Comparison of ENCODE assay signal across 9 cellular contexts in genomic region chr6:100472674-100473073, GRCh38. TPM values are rescaled to one million over a fixed set of nuclear protein-coding genes. Genes with fewer than 3 reads are reported as not detected.
DNase-seq lines count a peak whose midpoint lies in the region; ATAC-seq, FAIRE-seq and TF ChIP-seq lines count a peak whose summit lies in the region.
"Had no signal": no experiment of that assay in that cellular context is flagged by ENCODE, and none has a peak within 500 bp of the region (broad histone marks: within the 10 kb centered on the region; RNA-seq: fewer than 3 reads in every experiment).

No MANE protein-coding gene starts in this region.

- no peak overlapping the region for H3K4me3 ChIP-seq in ascending aorta

- peaks cover 11% of the 10 kb centered on the region for H3K27me3 ChIP-seq in ascending aorta

- H3K9me3 ChIP-seq in ascending aorta, result no peaks in the 10 kb centered on the region

- H3K4me1 ChIP-seq in ascending aorta, result no peaks in the 10 kb centered on the region
- H3K4me1 ChIP-seq: parathyroid adenoma had no signal

- H3K36me3 ChIP-seq in ascending aorta, result no peaks in the 10 kb centered on the region

- H3K27ac ChIP-seq in ascending aorta, result no peak overlapping the region
- H3K27ac ChIP-seq: parathyroid adenoma had no signal

- intact Hi-C loops in ascending aorta (cut with DNase I), result loop anchor here (10.0 kb wide), 1 partner anchor 192 kb away; no protein-coding TSS in a partner anchor

- no peak for FAIRE-seq in urothelium cell line (lab: Jason Lieb, UNC)

- DNase-seq in stimulated activated CD4-positive, alpha-beta T cell treated with anti-CD3 and anti-CD28 coated beads, Interleukin-15, amount 100 ng/mL, for 24 hours, result peak; percentile 50
- no peak for DNase-seq in stimulated activated CD4-positive, alpha-beta T cell treated with anti-CD3 and anti-CD28 coated beads, Interleukin-4, amount 100 ng/mL, for 4 hours
- DNase-seq in RKO (ENCODE audit: low spot score) (peak; percentile 59), urothelium cell line (ENCODE audit: low spot score) (peak; percentile 46), ascending aorta (ENCODE audit: low spot score in 2 of 2) (no peak), NCI-H526 treated with DMSO at 0.1 percent for 48 hours (lab: John Stamatoyannopoulos, UW) (no peak), epidermal melanocyte (ENCODE audit: insufficient read length, low spot score) (no peak)

- ATAC-seq in HG02943 (IDR thresholded peaks at IDR 0.05; ENCODE audit: low read depth, unreplicated experiment), result peak; percentile 81

- no peak for TF ChIP-seq CTCF in ascending aorta (IDR thresholded peaks at IDR 0.05)

RNA-seq across cellular contexts. Expression of gene SIM1, which starts 8.0 kb away (rescaled TPM):
- not detected for total RNA-seq in ascending aorta

Comparison
In these comparisons a context has a peak if more than half of its experiments do, and no peak if none do; other contexts are left out.
1. DNase-seq: peak in stimulated activated CD4-positive, alpha-beta T cell treated with anti-CD3 and anti-CD28 coated beads, Interleukin-15, amount 100 ng/mL, for 24 hours (single experiment), RKO (single experiment) and urothelium cell line (single experiment); none in stimulated activated CD4-positive, alpha-beta T cell treated with anti-CD3 and anti-CD28 coated beads, Interleukin-4, amount 100 ng/mL, for 4 hours (0 of 2), ascending aorta (0 of 2), NCI-H526 treated with DMSO at 0.1 percent for 48 hours (single experiment) and epidermal melanocyte (single experiment).